In the genomic region with DNA sequence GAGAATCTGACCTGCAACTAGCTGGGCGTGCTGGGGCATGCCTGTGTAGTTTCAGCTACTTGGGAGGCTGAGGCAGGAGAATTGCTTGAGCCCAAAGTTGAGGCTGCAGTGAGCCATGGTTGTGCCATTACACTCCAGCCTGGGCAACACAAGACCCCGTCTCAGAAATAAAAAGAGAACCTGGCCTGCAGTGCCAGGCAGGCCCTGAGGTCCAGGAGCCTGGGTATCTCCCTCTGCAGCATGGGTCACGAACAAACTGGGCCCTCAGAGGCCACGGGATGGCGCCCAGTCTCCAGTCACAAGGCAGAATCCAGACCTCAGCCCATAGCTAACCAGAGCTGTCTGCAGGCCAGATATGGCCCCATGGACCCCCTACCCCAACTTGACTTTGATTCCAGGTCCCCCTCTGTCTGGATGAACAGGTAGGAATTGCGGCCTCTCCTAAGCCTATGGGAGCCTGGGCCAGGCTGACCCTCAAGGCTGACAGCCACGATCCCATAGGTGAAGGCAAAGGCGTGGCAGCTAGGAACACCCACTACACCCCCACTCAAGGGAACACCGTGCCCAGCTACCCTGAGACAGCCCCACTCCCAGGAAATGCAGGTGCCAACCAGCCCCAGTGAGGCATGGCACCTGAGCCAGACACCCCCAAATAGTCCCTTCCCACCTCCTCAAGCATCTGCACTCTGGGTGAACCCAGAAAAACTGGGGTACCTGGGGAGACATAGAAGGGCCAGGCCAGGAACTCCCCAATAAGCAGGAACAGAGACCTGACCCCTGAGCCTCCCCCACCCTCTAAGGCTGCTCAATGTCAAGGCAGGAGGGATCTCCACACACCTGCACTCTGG, we compare ENCODE assay signal across 8 cellular contexts. TPM values are rescaled to one million over a fixed set of nuclear protein-coding genes. Genes with fewer than 3 reads are reported as not detected.
DNase-seq lines count a peak whose midpoint lies in the region; ATAC-seq and TF ChIP-seq lines count a peak whose summit lies in the region.

No MANE protein-coding gene starts in this region.

- TF ChIP-seq CTCF in NB4 (IDR thresholded peaks at IDR 0.05; ENCODE audit: low read depth, low read length), result no peak
- TF ChIP-seq CTCF in cardiac muscle cell (IDR thresholded peaks at IDR 0.05; ENCODE audit: low read depth, low read length), result no peak

- no peaks in the 10 kb centered on the region for H3K9me3 Mint-ChIP-seq in activated T-helper 17 cell treated with anti-CD3 and anti-CD28 coated beads, Interleukin-2, amount 50 U/mL, for 72 hours

- peak overlapping the region; percentile 99 for H3K4me3 Mint-ChIP-seq in activated T-helper 17 cell treated with anti-CD3 and anti-CD28 coated beads, Interleukin-2, amount 50 U/mL, for 72 hours

- peaks cover 47% of the 10 kb centered on the region for H3K36me3 ChIP-seq in cardiac muscle cell

- peak; percentile 18 for TF ChIP-seq POLR2A in NB4 (IDR thresholded peaks at IDR 0.05; ENCODE audit: extremely low read depth, insufficient read length)

- peak overlapping the region; percentile 3 for H3K4me3 ChIP-seq in NB4 (ENCODE audit: low read depth, low read length)
- no peak overlapping the region for H3K4me3 ChIP-seq in cardiac muscle cell

- peaks cover 62% of the 10 kb centered on the region for H3K36me3 Mint-ChIP-seq in activated T-helper 17 cell treated with anti-CD3 and anti-CD28 coated beads, Interleukin-2, amount 50 U/mL, for 72 hours (ENCODE audit: low read depth)

- H3K27ac ChIP-seq in cardiac muscle cell, result peak overlapping the region; percentile 100

- H3K27ac Mint-ChIP-seq in activated T-helper 17 cell treated with anti-CD3 and anti-CD28 coated beads, Interleukin-2, amount 50 U/mL, for 72 hours, result peak overlapping the region; percentile 97

- peak; percentile 10 for ATAC-seq in activated T-helper 17 cell treated with anti-CD3 and anti-CD28 coated beads, Interleukin-2, amount 50 U/mL, for 72 hours (replicated peaks)
- ATAC-seq in sciatic nerve, result peak; percentile 12
- no peak for ATAC-seq in HG03439 (IDR thresholded peaks at IDR 0.05; ENCODE audit: unreplicated experiment)

- H3K27me3 Mint-ChIP-seq in activated T-helper 17 cell treated with anti-CD3 and anti-CD28 coated beads, Interleukin-2, amount 50 U/mL, for 72 hours, result no peaks in the 10 kb centered on the region

- no peaks in the 10 kb centered on the region for H3K9me3 ChIP-seq in cardiac muscle cell (ENCODE audit: low read depth)

- peaks cover 24% of the 10 kb centered on the region for H3K4me1 Mint-ChIP-seq in activated T-helper 17 cell treated with anti-CD3 and anti-CD28 coated beads, Interleukin-2, amount 50 U/mL, for 72 hours

- peaks cover 12% of the 10 kb centered on the region for H3K4me1 ChIP-seq in cardiac muscle cell (ENCODE audit: low read depth)

- DNase-seq in ELR (ENCODE audit: low read depth), result peak; percentile 60
- peak; percentile 75 for DNase-seq in NB4 (ENCODE audit: low read depth)
- DNase-seq in cardiac muscle cell (ENCODE audit: low read depth in 1 of 2, low spot score in 1 of 2), result peak; percentile 74 to 77
- DNase-seq in sciatic nerve (ENCODE audit: low spot score), result no peak
- DNase-seq in COLO829 (ENCODE audit: low spot score), result no peak
- no peak for DNase-seq in NCI-H1048 (lab: John Stamatoyannopoulos, UW)

- no peaks in the 10 kb centered on the region for H3K27me3 ChIP-seq in cardiac muscle cell

- intact Hi-C loops in sciatic nerve (cut with DNase I), result no loop called here

RNA-seq across cellular contexts. Expression of a gene that starts 4.0 kb away (rescaled TPM):
- over 10,000 TPM in 1 of 2 donors, 1,000 to 10,000 TPM in 1; 7,579 to 12,358 TPM for total RNA-seq in activated T-helper 17 cell treated with anti-CD3 and anti-CD28 coated beads, Interleukin-2, amount 50 U/mL, for 72 hours
- total RNA-seq in cardiac muscle cell, result 2,248 and 2,483 TPM in 2 replicates
- polyA plus RNA-seq in cardiac muscle cell, result 2,826 and 3,628 TPM in 2 replicates
- 3,456 TPM for total RNA-seq in sciatic nerve

RNA-seq across cellular contexts. Expression of a gene that starts 12.8 kb away (rescaled TPM):
- total RNA-seq in activated T-helper 17 cell treated with anti-CD3 and anti-CD28 coated beads, Interleukin-2, amount 50 U/mL, for 72 hours, result 10 to 100 TPM in 1 of 2 donors, 1 to 10 TPM in 1; 6.6 to 13.2 TPM
- total RNA-seq in cardiac muscle cell (10.0 and 11.4 TPM in 2 replicates), sciatic nerve (9.9 TPM)
- 5.1 and 8.3 TPM in 2 replicates for polyA plus RNA-seq in cardiac muscle cell

Comparison
In these comparisons a context has a peak if more than half of its experiments do, and no peak if none do; other contexts are left out.
1. DNase-seq: peak in ELR (single experiment), NB4 (single experiment) and cardiac muscle cell (2 of 2); none in sciatic nerve (single experiment), COLO829 (single experiment) and NCI-H1048 (single experiment).